ENCODE assay signal across 22 cellular contexts in the genomic region with DNA sequence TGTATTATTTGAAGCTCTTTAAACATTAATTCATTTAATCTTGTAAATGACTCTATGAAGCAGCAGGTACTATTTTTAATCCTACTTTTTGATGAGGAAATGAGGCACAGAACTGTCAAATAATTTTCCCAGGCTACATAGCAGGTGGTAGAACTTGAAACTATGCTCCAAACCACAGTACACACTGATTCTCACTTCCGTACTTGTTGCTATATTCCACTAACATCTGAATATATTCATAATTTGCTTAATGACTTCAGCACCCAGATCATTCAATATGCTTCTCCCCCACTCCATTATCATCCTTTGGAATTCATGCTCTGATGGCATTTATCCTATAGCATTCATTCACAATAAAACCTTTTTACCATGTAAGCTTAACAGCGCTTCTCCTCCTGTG.
"Had no signal": no experiment of that assay in that cellular context is flagged by ENCODE, and none has a peak within 500 bp of the region (broad histone marks: within the 10 kb centered on the region; RNA-seq: fewer than 3 reads in every experiment).

No MANE protein-coding gene starts in this region.

- H3K27me3 ChIP-seq: foreskin keratinocyte, neutrophil, pancreas had no signal

- ATAC-seq: activated naive CD4-positive, alpha-beta T cell treated with anti-CD3 and anti-CD28 coated beads, Interleukin-2, amount 50 U/mL, for 72 hours; foreskin keratinocyte; left ventricle myocardium superior; pancreas; right cardiac atrium; stimulated activated naive CD8-positive, alpha-beta T cell treated with anti-CD3 and anti-CD28 coated beads, Interleukin-15, Interleukin-2, amounts not matched to agents 100 U/mL and 50 U/mL, for 24 hours had no signal

- H3K27ac Mint-ChIP-seq: activated T-helper 1 cell treated with anti-CD3 and anti-CD28 coated beads, Interleukin-12 subunit alpha, Interleukin-12 subunit beta, Interleukin-2, Interleukin-4 antibody, amounts not matched to agents 30 ng/mL and 10 ng/mL and 1 ng/mL, durations not matched to agents 14 hours and 24 hours and 36 hours; brain; dendritic cell treated with granulocyte-macrophage colony-stimulating factor and Interleukin-4, amounts not matched to agents 40 ng/mL and 50 ng/mL, for 4 days; nephron had no signal

- H3K4me3 ChIP-seq: pancreas had no signal

- H3K36me3 ChIP-seq: pancreas had no signal

- H3K27me3 Mint-ChIP-seq: dendritic cell treated with granulocyte-macrophage colony-stimulating factor and Interleukin-4, amounts not matched to agents 40 ng/mL and 50 ng/mL, for 4 days had no signal

- H3K9me3 ChIP-seq: neutrophil, pancreas had no signal

- DNase-seq: activated CD4-positive, CD25-positive, alpha-beta regulatory T cell treated with anti-CD3 and anti-CD28 coated beads, Interleukin-2, amount 50 U/mL, for 72 hours; activated CD8-positive, alpha-beta memory T cell treated with anti-CD3 and anti-CD28 coated beads, Interleukin-2, amount 50 U/mL, for 48 hours; activated gamma-delta T cell treated with Interleukin-2 at 50 U/mL for 16 hours; aorta; effector CD8-positive, alpha-beta T cell; foreskin keratinocyte; hippocampal formation; kidney glomerular epithelial cell; left ventricle myocardium superior; mammary epithelial cell; pancreas; right cardiac atrium; stimulated activated CD4-positive, alpha-beta T cell treated with anti-CD3 and anti-CD28 coated beads, Interleukin-4, amount 100 ng/mL, for 24 hours; stimulated activated naive CD8-positive, alpha-beta T cell treated with anti-CD3 and anti-CD28 coated beads, Interleukin-15, Interleukin-2, amounts not matched to agents 100 U/mL and 50 U/mL, for 24 hours; T-helper 1 cell; WERI-Rb-1 had no signal

- H3K4me1 ChIP-seq: foreskin keratinocyte had no signal

- H3K9me3 Mint-ChIP-seq: activated T-helper 1 cell treated with anti-CD3 and anti-CD28 coated beads, Interleukin-12 subunit alpha, Interleukin-12 subunit beta, Interleukin-2, Interleukin-4 antibody, amounts not matched to agents 30 ng/mL and 10 ng/mL and 1 ng/mL, durations not matched to agents 14 hours and 24 hours and 36 hours; brain; dendritic cell treated with granulocyte-macrophage colony-stimulating factor and Interleukin-4, amounts not matched to agents 40 ng/mL and 50 ng/mL, for 4 days; nephron had no signal

- H3K4me3 Mint-ChIP-seq: activated T-helper 1 cell treated with anti-CD3 and anti-CD28 coated beads, Interleukin-12 subunit alpha, Interleukin-12 subunit beta, Interleukin-2, Interleukin-4 antibody, amounts not matched to agents 30 ng/mL and 10 ng/mL and 1 ng/mL, durations not matched to agents 14 hours and 24 hours and 36 hours; brain; dendritic cell treated with granulocyte-macrophage colony-stimulating factor and Interleukin-4, amounts not matched to agents 40 ng/mL and 50 ng/mL, for 4 days; nephron had no signal

- H3K27ac ChIP-seq: foreskin keratinocyte, neutrophil, pancreas, WERI-Rb-1 had no signal
